ENCODE assay signal across 8 cellular contexts in the genomic region with DNA sequence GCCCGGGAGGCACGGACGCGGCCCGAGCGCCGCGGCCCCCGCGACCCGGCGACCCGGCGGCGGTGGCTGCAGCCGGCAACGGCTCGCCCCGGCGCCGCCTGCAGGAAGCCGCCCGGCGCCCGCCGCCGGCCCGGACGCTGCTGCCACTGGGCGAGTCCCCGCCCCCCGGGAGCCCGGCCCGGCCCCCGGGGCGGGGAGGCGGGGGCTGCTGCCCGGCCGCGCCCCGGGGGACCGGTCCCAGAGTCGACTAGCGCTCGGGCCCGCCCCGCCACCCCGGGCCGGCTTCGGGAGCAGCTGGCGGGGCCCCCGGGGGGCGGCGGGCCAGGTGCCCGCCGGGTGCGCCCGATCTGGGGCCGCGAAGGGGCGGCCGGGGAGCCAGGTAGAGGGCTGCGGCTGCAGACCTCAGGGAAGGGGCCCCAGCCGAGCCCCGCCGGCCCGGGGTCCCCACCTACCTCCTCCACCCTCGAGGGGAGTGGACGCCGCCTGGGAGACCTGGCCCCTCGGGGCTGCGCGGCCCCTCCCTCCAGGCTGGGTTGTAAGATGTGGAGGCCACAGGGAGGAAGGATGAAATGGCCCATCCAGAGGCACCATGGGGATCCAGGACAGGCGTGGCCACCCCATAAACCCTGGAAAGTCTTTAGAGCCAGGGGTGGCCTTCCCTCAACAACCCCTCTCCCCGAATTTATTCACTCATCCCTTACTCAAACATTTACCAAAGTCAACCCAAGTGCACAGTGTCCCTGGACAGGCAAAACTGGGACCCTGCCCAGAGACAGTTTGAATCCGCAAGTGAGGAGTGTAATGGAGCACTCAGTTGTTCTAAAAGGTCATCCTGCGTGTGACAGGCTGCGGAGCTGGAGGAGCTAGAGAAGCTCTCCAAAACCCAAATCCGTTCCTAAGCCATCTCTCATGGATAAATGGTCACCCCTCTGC. TPM values are rescaled to one million over a fixed set of nuclear protein-coding genes. Genes with fewer than 3 reads are reported as not detected.
A peak's percentile ranks its signal among the peaks of the same experiment; 100 is the strongest.
DNase-seq lines count a peak whose midpoint lies in the region; ATAC-seq and TF ChIP-seq lines count a peak whose summit lies in the region.

A gene with protein sequence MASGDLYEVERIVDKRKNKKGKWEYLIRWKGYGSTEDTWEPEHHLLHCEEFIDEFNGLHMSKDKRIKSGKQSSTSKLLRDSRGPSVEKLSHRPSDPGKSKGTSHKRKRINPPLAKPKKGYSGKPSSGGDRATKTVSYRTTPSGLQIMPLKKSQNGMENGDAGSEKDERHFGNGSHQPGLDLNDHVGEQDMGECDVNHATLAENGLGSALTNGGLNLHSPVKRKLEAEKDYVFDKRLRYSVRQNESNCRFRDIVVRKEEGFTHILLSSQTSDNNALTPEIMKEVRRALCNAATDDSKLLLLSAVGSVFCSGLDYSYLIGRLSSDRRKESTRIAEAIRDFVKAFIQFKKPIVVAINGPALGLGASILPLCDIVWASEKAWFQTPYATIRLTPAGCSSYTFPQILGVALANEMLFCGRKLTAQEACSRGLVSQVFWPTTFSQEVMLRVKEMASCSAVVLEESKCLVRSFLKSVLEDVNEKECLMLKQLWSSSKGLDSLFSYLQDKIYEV (minus strand): TSS at position 148 of the 933 bp plus-strand sequence. CDS start 425 bp downstream, outside the sequence.

- H3K36me3 Mint-ChIP-seq in activated B cell treated with CpG ODN at 0.5 μM for 24 hours (ENCODE audit: low read depth) = peaks cover 2% of the 10 kb centered on the region
- peaks cover 4% of the 10 kb centered on the region for H3K36me3 Mint-ChIP-seq in stimulated activated effector memory CD8-positive, alpha-beta T cell treated with anti-CD3 and anti-CD28 coated beads, Interleukin-12 subunit alpha, Interleukin-12 subunit beta, amount 100 ng/mL, for 72 hours

- H3K4me1 Mint-ChIP-seq in activated B cell treated with CpG ODN at 0.5 μM for 24 hours = peaks cover 4% of the 10 kb centered on the region
- H3K4me1 Mint-ChIP-seq in stimulated activated effector memory CD8-positive, alpha-beta T cell treated with anti-CD3 and anti-CD28 coated beads, Interleukin-12 subunit alpha, Interleukin-12 subunit beta, amount 100 ng/mL, for 72 hours = peaks cover 35% of the 10 kb centered on the region

- H3K27me3 ChIP-seq in lower lobe of right lung (ENCODE audit: low read depth) = no peaks in the 10 kb centered on the region

- H3K4me1 ChIP-seq in lower lobe of right lung = peaks cover 4% of the 10 kb centered on the region

- POLR2A ChIA-PET in activated B cell treated with CpG ODN at 0.5 μM for 24 hours (lab: Charles Lee) = no interaction called here

- ATAC-seq in GM19043 (IDR thresholded peaks at IDR 0.05; ENCODE audit: low read depth, unreplicated experiment) (peak; percentile 54), HG03439 (IDR thresholded peaks at IDR 0.05; ENCODE audit: unreplicated experiment) (peak; percentile 64), activated B cell treated with CpG ODN at 0.5 μM for 24 hours (ENCODE audit: low read depth) (peak; percentile 83), lower lobe of right lung (peak; percentile 85 to 88)
- peak; percentile 60 for ATAC-seq in stimulated activated effector memory CD8-positive, alpha-beta T cell treated with anti-CD3 and anti-CD28 coated beads, Interleukin-12 subunit alpha, Interleukin-12 subunit beta, amount 100 ng/mL, for 72 hours

- no peaks in the 10 kb centered on the region for H3K36me3 ChIP-seq in lower lobe of right lung

- H3K27ac Mint-ChIP-seq in activated B cell treated with CpG ODN at 0.5 μM for 24 hours = no peak within 1 kb of the TSS
- peak within 1 kb of the TSS; percentile 65 for H3K27ac Mint-ChIP-seq in stimulated activated effector memory CD8-positive, alpha-beta T cell treated with anti-CD3 and anti-CD28 coated beads, Interleukin-12 subunit alpha, Interleukin-12 subunit beta, amount 100 ng/mL, for 72 hours

- peak within 1 kb of the TSS; percentile 62 for H3K4me3 ChIP-seq in lower lobe of right lung

- H3K27ac ChIP-seq in lower lobe of right lung = peak within 1 kb of the TSS; percentile 67

- TF ChIP-seq CTCF in activated B cell treated with CpG ODN at 0.5 μM for 24 hours (IDR thresholded peaks at IDR 0.05) (no peak), lower lobe of right lung (IDR thresholded peaks at IDR 0.05) (no peak)

- H3K27me3 Mint-ChIP-seq in activated B cell treated with CpG ODN at 0.5 μM for 24 hours = peaks cover 5% of the 10 kb centered on the region

- H3K4me3 Mint-ChIP-seq in activated B cell treated with CpG ODN at 0.5 μM for 24 hours = peak within 1 kb of the TSS; percentile 92
- H3K4me3 Mint-ChIP-seq in stimulated activated effector memory CD8-positive, alpha-beta T cell treated with anti-CD3 and anti-CD28 coated beads, Interleukin-12 subunit alpha, Interleukin-12 subunit beta, amount 100 ng/mL, for 72 hours = peak within 1 kb of the TSS; percentile 80

- in situ Hi-C loops in ACHN (cut with HindIII; ENCODE audit: low pct_ligation_motif_present, low pct_unique_long_range_greater_than_20kb, low sequenced_read_pairs) = no loop called here

- intact Hi-C loops in activated B cell treated with CpG ODN at 0.5 μM for 24 hours (cut with micrococcal nuclease) = loop anchor here (1.0 to 10.0 kb wide), 4 partner anchors 132 to 270 kb away; a partner anchor contains a TSS
- intact Hi-C loops in lower lobe of right lung (cut with DNase I) = no loop called here

- no peaks in the 10 kb centered on the region for H3K9me3 Mint-ChIP-seq in activated B cell treated with CpG ODN at 0.5 μM for 24 hours
- H3K9me3 Mint-ChIP-seq in stimulated activated effector memory CD8-positive, alpha-beta T cell treated with anti-CD3 and anti-CD28 coated beads, Interleukin-12 subunit alpha, Interleukin-12 subunit beta, amount 100 ng/mL, for 72 hours = no peaks in the 10 kb centered on the region

- DNase-seq in ACHN = peak; percentile 78
- DNase-seq in activated B cell treated with CpG ODN at 0.5 μM for 24 hours = peak; percentile 55
- DNase-seq in dermis microvascular lymphatic vessel endothelial cell (ENCODE audit: low read depth in 2 of 2) = peak in 1 of 2 donors; percentile 63
- DNase-seq in lower lobe of right lung = peak; percentile 65
- peak; percentile 25 to 64 for DNase-seq in stimulated activated effector memory CD8-positive, alpha-beta T cell treated with anti-CD3 and anti-CD28 coated beads, Interleukin-12 subunit alpha, Interleukin-12 subunit beta, amount 100 ng/mL, for 72 hours (ENCODE audit: low spot score in 2 of 2)
- no peak for DNase-seq in inferior parietal cortex (ENCODE audit: extremely low spot score)

- CTCF ChIA-PET in activated B cell treated with CpG ODN at 0.5 μM for 24 hours (lab: Charles Lee) = no interaction called here

- no peaks in the 10 kb centered on the region for H3K9me3 ChIP-seq in lower lobe of right lung

RNA-seq across cellular contexts. Expression of the gene that starts here (rescaled TPM):
- total RNA-seq in activated B cell treated with CpG ODN at 0.5 μM for 24 hours = 3.2 and 3.4 TPM in 2 replicates
- total RNA-seq in dermis microvascular lymphatic vessel endothelial cell = 19.8 and 30.8 TPM in 2 replicates
- total RNA-seq in lower lobe of right lung = 14.7 TPM
